Comparison of ENCODE assay signal across 14 cellular contexts in the genomic region with DNA sequence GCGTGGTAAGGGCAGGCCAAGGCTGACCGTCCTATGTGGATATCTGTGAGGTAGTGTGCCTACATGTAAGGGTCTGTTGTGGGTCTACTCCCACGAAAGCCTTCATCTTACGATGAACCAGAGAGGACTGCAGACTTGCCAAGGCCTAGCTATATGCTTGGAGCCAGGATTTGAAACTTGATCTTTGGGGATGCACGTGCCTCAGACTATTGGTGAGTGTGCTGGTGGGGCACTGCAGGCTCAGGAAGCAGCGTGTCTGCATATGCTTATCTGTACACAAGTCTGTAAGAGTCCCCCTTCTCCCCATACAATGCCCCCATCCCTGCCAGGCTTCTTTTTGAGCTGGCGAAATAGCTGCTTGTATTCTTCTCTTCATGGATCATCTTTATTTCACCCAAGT. TPM values are rescaled to one million over a fixed set of nuclear protein-coding genes. Genes with fewer than 3 reads are reported as not detected.
A peak's percentile ranks its signal among the peaks of the same experiment; 100 is the strongest.
DNase-seq lines count a peak whose midpoint lies in the region; ATAC-seq, FAIRE-seq and TF ChIP-seq lines count a peak whose summit lies in the region.
"Had no signal": no experiment of that assay in that cellular context is flagged by ENCODE, and none has a peak within 500 bp of the region (broad histone marks: within the 10 kb centered on the region; RNA-seq: fewer than 3 reads in every experiment).

No MANE protein-coding gene starts in this region.

- H3K56ac ChIP-seq in IMR-90 (ENCODE audit: extremely low read depth, insufficient read depth, low read length): no peak overlapping the region

- WGBS in IMR-90 (ENCODE audit: extremely low coverage in 2 of 2, insufficient read length in 1 of 2), 2 experiments: 93% methylated on average over 2 of the region's 7 CpGs; no CpG with 5 or more reads in 1 of the 2 experiments

- dilution Hi-C loops in IMR-90 (cut with HindIII; ENCODE audit: low sequenced_read_pairs, unreplicated experiment): no loop called here

- POLR2A ChIA-PET in IMR-90 (lab: Charles Lee; ENCODE audit: unreplicated experiment): no interaction called here

- H3K9ac ChIP-seq in IMR-90 (ENCODE audit: low read depth, low read length): no peak overlapping the region
- no peak overlapping the region for H3K9ac ChIP-seq in kidney (ENCODE audit: low read length in 2 of 2)

- no peaks in the 10 kb centered on the region for H3K9me3 Mint-ChIP-seq in activated naive CD8-positive, alpha-beta T cell treated with anti-CD3 and anti-CD28 coated beads, Interleukin-2, amount 50 U/mL, for 24 hours
- H3K9me3 Mint-ChIP-seq in natural killer cell treated with Interleukin-12 subunit alpha and Interleukin-12 subunit beta and Interleukin-15 and Interleukin-18, amount 100 ng/mL, for 72 hours: no peaks in the 10 kb centered on the region

- H3K18ac ChIP-seq in IMR-90 (ENCODE audit: low read depth, low read length): no peak overlapping the region

- H3K27ac Mint-ChIP-seq in activated naive CD8-positive, alpha-beta T cell treated with anti-CD3 and anti-CD28 coated beads, Interleukin-2, amount 50 U/mL, for 24 hours: peak overlapping the region; percentile 94
- peak overlapping the region; percentile 98 to 99 for H3K27ac Mint-ChIP-seq in natural killer cell treated with Interleukin-12 subunit alpha and Interleukin-12 subunit beta and Interleukin-15 and Interleukin-18, amount 100 ng/mL, for 72 hours

- peak overlapping the region; percentile 12; the same call in 1 of the 2 replicates for H2AK5ac ChIP-seq in IMR-90 (ENCODE audit: low read depth, low read length)

- H2BK5ac ChIP-seq in IMR-90 (ENCODE audit: low read depth, low read length, poor library complexity, severe bottlenecking): no peak overlapping the region

- H3K79me1 ChIP-seq in IMR-90 (ENCODE audit: low read depth in 1 of 2, low read length in 2 of 2): peaks cover 66 to 99% of the 10 kb centered on the region in 2 experiments

- H4K20me1 ChIP-seq in IMR-90 (ENCODE audit: insufficient read depth, low read length): peaks cover 98% of the 10 kb centered on the region

- H3K27me3 ChIP-seq in IMR-90 (ENCODE audit: control insufficient read depth, insufficient read depth, low read length): no peaks in the 10 kb centered on the region
- H3K27me3 ChIP-seq: adrenal gland had no signal

- H2AK9ac ChIP-seq in IMR-90 (replicated peaks; ENCODE audit: low read depth, low read length, poor library complexity): peak overlapping the region; percentile 25

- H2BK15ac ChIP-seq in IMR-90 (ENCODE audit: low read depth, low read length): no peak overlapping the region

- no peak overlapping the region for H3K4me2 ChIP-seq in IMR-90 (ENCODE audit: low read depth, low read length)

- H3K9me3 ChIP-seq in IMR-90 (ENCODE audit: control insufficient read depth, insufficient read depth, low read length) (no peaks in the 10 kb centered on the region), kidney (ENCODE audit: control insufficient read depth in 1 of 2, low read length in 2 of 2) (no peaks in the 10 kb centered on the region)
- H3K9me3 ChIP-seq: adrenal gland had no signal

- H3K36me3 ChIP-seq in IMR-90 (ENCODE audit: control insufficient read depth, insufficient read depth, low read length): peaks cover 9% of the 10 kb centered on the region
- peaks cover 0 to 10% of the 10 kb centered on the region in 2 donors for H3K36me3 ChIP-seq in kidney (ENCODE audit: control insufficient read depth in 1 of 2, insufficient read depth in 2 of 2, low read length in 2 of 2)

- H2AFZ ChIP-seq in IMR-90 (replicated peaks; ENCODE audit: low read length, poor library complexity): no peak overlapping the region

- DNase-seq in DMS 273 (lab: John Stamatoyannopoulos, UW; ENCODE audit: unreplicated experiment): peak; percentile 21
- no peak for DNase-seq in DMS 273 treated with DMSO at 0.1 percent for 48 hours (lab: John Stamatoyannopoulos, UW)
- peak; percentile 34 for DNase-seq in IMR-90
- no peak for DNase-seq in activated naive CD8-positive, alpha-beta T cell treated with anti-CD3 and anti-CD28 coated beads, Interleukin-2, amount 50 U/mL, for 24 hours
- DNase-seq in natural killer cell treated with Interleukin-12 subunit alpha and Interleukin-12 subunit beta and Interleukin-15 and Interleukin-18, amount 100 ng/mL, for 72 hours (ENCODE audit: low spot score): no peak
- no peak for DNase-seq in Kasumi-1 (lab: John Stamatoyannopoulos, UW)
- DNase-seq in kidney: no peak
- DNase-seq: adrenal gland, NCI-H2029, NCI-H82 had no signal

- no TSS peak for BruUV-seq in IMR-90 (replicated peaks; lab: Mats Ljungman, UMichigan)

- H3K9me1 ChIP-seq in IMR-90 (ENCODE audit: insufficient read depth, low read length): peaks cover 73% of the 10 kb centered on the region

- in situ Hi-C loops in IMR-90 (cut with MboI; ENCODE audit: low sequenced_read_pairs): loop anchor here (25.0 kb wide), 1 partner anchor 457 kb away; a partner anchor contains a TSS

- H3K4me3 ChIP-seq in IMR-90 (ENCODE audit: insufficient read depth, low read depth, low read length) (no peak overlapping the region), kidney (ENCODE audit: low read length in 2 of 2) (no peak overlapping the region)
- H3K4me3 ChIP-seq: adrenal gland had no signal

- no peak for FAIRE-seq in kidney (lab: Jason Lieb, UNC)
- FAIRE-seq: GM12891 had no signal

- H3K4me3 Mint-ChIP-seq in activated naive CD8-positive, alpha-beta T cell treated with anti-CD3 and anti-CD28 coated beads, Interleukin-2, amount 50 U/mL, for 24 hours: no peak overlapping the region
- H3K4me3 Mint-ChIP-seq in natural killer cell treated with Interleukin-12 subunit alpha and Interleukin-12 subunit beta and Interleukin-15 and Interleukin-18, amount 100 ng/mL, for 72 hours: no peak overlapping the region

- no peak overlapping the region for H2BK120ac ChIP-seq in IMR-90 (ENCODE audit: low read depth, low read length)

- peaks cover 5% of the 10 kb centered on the region for H3K4me1 ChIP-seq in IMR-90 (ENCODE audit: control insufficient read depth, insufficient read depth, low read length)
- H3K4me1 ChIP-seq in kidney (ENCODE audit: control insufficient read depth in 1 of 2, insufficient read depth in 1 of 2, low read depth in 1 of 2, low read length in 2 of 2): peaks cover 25 to 47% of the 10 kb centered on the region in 2 donors

- H3K27ac ChIP-seq in IMR-90 (ENCODE audit: insufficient read depth, low read length): no peak overlapping the region
- H3K27ac ChIP-seq in kidney (ENCODE audit: low read depth in 2 of 2, low read length in 2 of 2): no peak overlapping the region
- H3K27ac ChIP-seq: 22Rv1, epithelial cell of prostate had no signal

- peaks cover 35% of the 10 kb centered on the region for H3K36me3 Mint-ChIP-seq in activated naive CD8-positive, alpha-beta T cell treated with anti-CD3 and anti-CD28 coated beads, Interleukin-2, amount 50 U/mL, for 24 hours (ENCODE audit: low read depth)
- no peaks in the 10 kb centered on the region for H3K36me3 Mint-ChIP-seq in natural killer cell treated with Interleukin-12 subunit alpha and Interleukin-12 subunit beta and Interleukin-15 and Interleukin-18, amount 100 ng/mL, for 72 hours

- ATAC-seq in IMR-90 (ENCODE audit: low read depth): no peak
- ATAC-seq in activated naive CD8-positive, alpha-beta T cell treated with anti-CD3 and anti-CD28 coated beads, Interleukin-2, amount 50 U/mL, for 24 hours: no peak
- ATAC-seq in natural killer cell treated with Interleukin-12 subunit alpha and Interleukin-12 subunit beta and Interleukin-15 and Interleukin-18, amount 100 ng/mL, for 72 hours: no peak
- no peak for ATAC-seq in HG03045 (IDR thresholded peaks at IDR 0.05; ENCODE audit: unreplicated experiment)

- H4K91ac ChIP-seq in IMR-90 (ENCODE audit: insufficient read depth, low read depth, low read length): no peak overlapping the region

- no peak for TF ChIP-seq POLR2A in IMR-90 (IDR thresholded peaks at IDR 0.05; ENCODE audit: low read depth, low read length)

- CTCF ChIA-PET in IMR-90 (lab: Yijun Ruan, JAX): no interaction called here

- H2BK20ac ChIP-seq in IMR-90 (ENCODE audit: low read depth, low read length): no peak overlapping the region

- H3K14ac ChIP-seq in IMR-90 (replicated peaks; ENCODE audit: low read depth, low read length): no peak overlapping the region

- H3K4ac ChIP-seq in IMR-90 (ENCODE audit: low read depth, low read length): no peak overlapping the region

- H3K23ac ChIP-seq in IMR-90 (ENCODE audit: low read depth, low read length): no peak overlapping the region

- TF ChIP-seq CTCF in IMR-90 (conservative IDR thresholded peaks at IDR 0.05; ENCODE audit: low read depth, low read length) (no peak), kidney (IDR thresholded peaks at IDR 0.05; ENCODE audit: borderline replicate concordance, extremely low read depth, insufficient read depth) (no peak)

- peaks cover 100% of the 10 kb centered on the region for H3K4me1 Mint-ChIP-seq in activated naive CD8-positive, alpha-beta T cell treated with anti-CD3 and anti-CD28 coated beads, Interleukin-2, amount 50 U/mL, for 24 hours
- peaks cover 70 to 71% of the 10 kb centered on the region in 2 donors for H3K4me1 Mint-ChIP-seq in natural killer cell treated with Interleukin-12 subunit alpha and Interleukin-12 subunit beta and Interleukin-15 and Interleukin-18, amount 100 ng/mL, for 72 hours (ENCODE audit: low read depth in 2 of 2)

- H4K8ac ChIP-seq in IMR-90 (ENCODE audit: low read depth in 2 of 2, low read length in 2 of 2): no peak overlapping the region

- intact Hi-C loops in IMR-90 (cut with micrococcal nuclease): no loop called here
- intact Hi-C loops in kidney (cut with DNase I): no loop called here

- TF ChIP-seq RAD21 in IMR-90 (IDR thresholded peaks at IDR 0.05; ENCODE audit: low read length): no peak

- no peaks in the 10 kb centered on the region for H3K27me3 Mint-ChIP-seq in activated naive CD8-positive, alpha-beta T cell treated with anti-CD3 and anti-CD28 coated beads, Interleukin-2, amount 50 U/mL, for 24 hours
- H3K27me3 Mint-ChIP-seq in natural killer cell treated with Interleukin-12 subunit alpha and Interleukin-12 subunit beta and Interleukin-15 and Interleukin-18, amount 100 ng/mL, for 72 hours: no peaks in the 10 kb centered on the region

- no peak overlapping the region for H4K5ac ChIP-seq in IMR-90 (ENCODE audit: low read depth, low read length)

RNA-seq across cellular contexts. Expression of a gene that starts 17.9 kb away (rescaled TPM):
- total RNA-seq in IMR-90 (2012; rRNA removed) (54.7 and 59.1 TPM in 2 replicates), kidney (117 TPM)
- polyA plus RNA-seq in IMR-90 (2012; rRNA removed) (69.1 and 74.2 TPM in 2 replicates), kidney (ENCODE audit: insufficient read depth, low read depth, low replicate concordance) (12.5 TPM)
- polyA plus RNA-seq in IMR-90 (2012; cell fraction: cytosol; rRNA removed): 22.5 and 32.9 TPM in 2 replicates
- 442 and 448 TPM in 2 replicates for polyA plus RNA-seq in IMR-90 (2012; cell fraction: nucleus; rRNA removed; ENCODE audit: low replicate concordance)
- 100 to 1,000 TPM in 1 of 2 donors, 10 to 100 TPM in 1; 54.6 to 114 TPM for total RNA-seq in natural killer cell treated with Interleukin-12 subunit alpha and Interleukin-12 subunit beta and Interleukin-15 and Interleukin-18, amount 100 ng/mL, for 72 hours

Comparison
In these comparisons a context has a peak if more than half of its experiments do, and no peak if none do; other contexts are left out.
1. DNase-seq: peak in DMS 273 (single experiment) and IMR-90 (single experiment); none in DMS 273 treated with DMSO at 0.1 percent for 48 hours (single experiment), activated naive CD8-positive, alpha-beta T cell treated with anti-CD3 and anti-CD28 coated beads, Interleukin-2, amount 50 U/mL, for 24 hours (single experiment), natural killer cell treated with Interleukin-12 subunit alpha and Interleukin-12 subunit beta and Interleukin-15 and Interleukin-18, amount 100 ng/mL, for 72 hours (single experiment), Kasumi-1 (0 of 2) and kidney (single experiment).